8 cellular contexts compared by ENCODE assay signal in genomic region chr5:141320225-141321169, GRCh38. TPM values are rescaled to one million over a fixed set of nuclear protein-coding genes. Genes with fewer than 3 reads are reported as not detected.
DNase-seq lines count a peak whose midpoint lies in the region; ATAC-seq lines count a peak whose summit lies in the region.

TAF7 (minus strand) TSS chr5:141320784; CDS start chr5:141320044, 740 bp downstream.

- H3K9me3 ChIP-seq in effector memory CD4-positive, alpha-beta T cell (ENCODE audit: control insufficient read depth, low read length) = peaks cover 26% of the 10 kb centered on the region

- peaks cover 9% of the 10 kb centered on the region for H3K36me3 ChIP-seq in effector memory CD4-positive, alpha-beta T cell (ENCODE audit: control insufficient read depth, insufficient read depth, low read length)

- DNase-seq in COR-L47 (lab: John Stamatoyannopoulos, UW) (peak; percentile 91), HT-29 (ENCODE audit: low spot score) (peak; percentile 96), medulla oblongata (ENCODE audit: extremely low spot score) (peak; percentile 95)
- DNase-seq in NK-92 treated with Interleukin-12 subunit alpha and Interleukin-12 subunit beta, amount 100 ng/mL, for 24 hours (lab: John Stamatoyannopoulos, UW) = peak; percentile 88
- DNase-seq in activated CD8-positive, alpha-beta memory T cell treated with anti-CD3 and anti-CD28 coated beads for 24 hours = peak; percentile 95
- DNase-seq in effector memory CD4-positive, alpha-beta T cell = peak; percentile 82 to 89 (median 86)
- DNase-seq in stimulated activated CD8-positive, alpha-beta memory T cell treated with anti-CD3 and anti-CD28 coated beads, Interleukin-12 subunit alpha, Interleukin-12 subunit beta, amount 100 ng/mL, for 1 hour (ENCODE audit: low read depth) = peak; percentile 90

- no peaks in the 10 kb centered on the region for H3K4me1 ChIP-seq in effector memory CD4-positive, alpha-beta T cell (ENCODE audit: control insufficient read depth, insufficient read depth, low read length, poor library complexity, severe bottlenecking)

- H3K4me3 ChIP-seq in effector memory CD4-positive, alpha-beta T cell (ENCODE audit: insufficient read depth, low read depth, low read length, poor library complexity, severe bottlenecking) = peak within 1 kb of the TSS; percentile 71

- ATAC-seq in GM19468 (IDR thresholded peaks at IDR 0.05; ENCODE audit: extremely low read depth, unreplicated experiment) = peak; percentile 96

- H3K27ac ChIP-seq in effector memory CD4-positive, alpha-beta T cell (ENCODE audit: insufficient read depth, low read length, poor library complexity, severe bottlenecking) = peak within 1 kb of the TSS; percentile 93

- H3K27me3 ChIP-seq in effector memory CD4-positive, alpha-beta T cell (replicated peaks; ENCODE audit: control insufficient read depth, insufficient read depth, low read length, poor library complexity, severe bottlenecking) = no peaks in the 10 kb centered on the region

RNA-seq across cellular contexts. Expression of gene TAF7, which starts in this region (rescaled TPM):
- total RNA-seq in HT-29 (2014; rRNA removed; shearing (Covaris generic)) = 36.5 and 44.4 TPM in 2 replicates

Comparison
In these comparisons a context has a peak if more than half of its experiments do, and no peak if none do; other contexts are left out.
1. Peak in every context shown above with its lines: DNase-seq, ATAC-seq, H3K4me3 ChIP-seq and H3K27ac ChIP-seq.